ENCODE assay signal across 13 cellular contexts in the genomic region with DNA sequence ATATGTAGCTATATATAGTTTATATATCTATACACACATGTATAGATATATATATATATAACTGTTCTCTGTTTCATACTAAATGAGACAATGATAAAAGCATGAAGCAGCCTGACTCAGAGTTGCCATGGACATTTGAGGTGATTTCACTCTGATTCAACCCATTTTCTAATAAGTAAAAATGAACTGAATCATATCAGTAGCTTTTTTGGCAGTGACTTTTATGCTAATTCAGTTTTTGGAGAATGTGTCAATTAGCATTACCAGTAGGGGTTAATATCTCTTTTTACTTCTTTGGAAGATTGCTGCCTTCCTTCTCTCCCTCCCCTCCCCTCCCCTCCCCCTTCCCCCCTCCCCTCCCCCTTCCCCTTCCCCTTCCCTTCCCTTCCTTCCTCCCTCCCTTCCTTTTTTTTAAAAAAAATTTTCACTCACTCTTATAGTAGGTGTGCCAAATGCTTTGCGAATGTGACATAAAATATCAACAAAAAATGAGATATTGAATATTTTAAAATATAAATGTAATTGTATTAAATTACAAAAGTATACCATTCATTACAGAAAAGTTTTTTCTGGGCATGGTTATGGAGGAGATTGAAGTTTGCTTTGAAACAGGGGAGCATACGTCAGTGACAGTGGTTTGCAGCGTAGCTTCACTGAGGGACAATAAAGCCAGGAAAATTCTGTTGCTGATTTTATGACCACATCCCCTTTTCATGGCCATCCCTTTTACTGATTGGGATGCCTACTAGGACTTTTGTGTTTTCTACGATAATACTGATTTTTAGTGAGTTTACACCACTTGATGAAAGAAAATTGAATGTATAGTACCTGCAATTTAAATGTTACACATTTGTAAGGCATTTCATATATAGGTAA.
DNase-seq lines count a peak whose midpoint lies in the region; ATAC-seq and TF ChIP-seq lines count a peak whose summit lies in the region.
"Had no signal": no experiment of that assay in that cellular context is flagged by ENCODE, and none has a peak within 500 bp of the region (broad histone marks: within the 10 kb centered on the region; RNA-seq: fewer than 3 reads in every experiment).

No MANE protein-coding gene starts in this region.

- CTCF ChIA-PET in activated naive CD4-positive, alpha-beta T cell treated with anti-CD3 and anti-CD28 coated beads for 36 hours (lab: Charles Lee) = no interaction called here
- CTCF ChIA-PET in activated naive CD4-positive, alpha-beta T cell treated with anti-CD3 and anti-CD28 coated beads, Interleukin-2, amount 10 ng/mL, durations not matched to agents 7 days and 5 days (lab: Charles Lee) = no interaction called here
- CTCF ChIA-PET in RWPE1 (lab: Yijun Ruan, JAX) = interaction anchor here (0.7 to 1.1 kb wide), 2 partner anchors 16 to 197 kb away, joined by 3 read pairs; no protein-coding TSS in a partner anchor

- H3K4me1 Mint-ChIP-seq in activated naive CD4-positive, alpha-beta T cell treated with anti-CD3 and anti-CD28 coated beads for 36 hours (ENCODE audit: low read depth) = peaks cover 49% of the 10 kb centered on the region
- peaks cover 31% of the 10 kb centered on the region for H3K4me1 Mint-ChIP-seq in activated naive CD4-positive, alpha-beta T cell treated with anti-CD3 and anti-CD28 coated beads, Interleukin-2, amount 10 ng/mL, durations not matched to agents 7 days and 5 days

- H3K4me3 ChIP-seq in stomach = no peak overlapping the region
- H3K4me3 ChIP-seq: cardiac muscle cell had no signal

- H3K9me3 ChIP-seq in stomach = no peaks in the 10 kb centered on the region

- no peak overlapping the region for H3K4me3 Mint-ChIP-seq in activated naive CD4-positive, alpha-beta T cell treated with anti-CD3 and anti-CD28 coated beads for 36 hours
- no peak overlapping the region for H3K4me3 Mint-ChIP-seq in activated naive CD4-positive, alpha-beta T cell treated with anti-CD3 and anti-CD28 coated beads, Interleukin-2, amount 10 ng/mL, durations not matched to agents 7 days and 5 days
- H3K4me3 Mint-ChIP-seq: memory B cell had no signal

- TF ChIP-seq POLR2A in stomach (IDR thresholded peaks at IDR 0.05) = no peak

- ATAC-seq in GM19328 (IDR thresholded peaks at IDR 0.05; ENCODE audit: unreplicated experiment) (no peak), GM19324 (IDR thresholded peaks at IDR 0.05; ENCODE audit: low FRiP score, unreplicated experiment) (no peak)

- H3K4me1 ChIP-seq in stomach = peaks cover 27 to 59% (median 45%) of the 10 kb centered on the region in 4 donors

- H3K27me3 Mint-ChIP-seq in activated naive CD4-positive, alpha-beta T cell treated with anti-CD3 and anti-CD28 coated beads for 36 hours (ENCODE audit: low read depth) = no peaks in the 10 kb centered on the region
- H3K27me3 Mint-ChIP-seq in activated naive CD4-positive, alpha-beta T cell treated with anti-CD3 and anti-CD28 coated beads, Interleukin-2, amount 10 ng/mL, durations not matched to agents 7 days and 5 days = no peaks in the 10 kb centered on the region
- H3K27me3 Mint-ChIP-seq: memory B cell had no signal

- no peaks in the 10 kb centered on the region for H3K36me3 ChIP-seq in stomach
- H3K36me3 ChIP-seq: cardiac muscle cell had no signal

- DNase-seq in activated naive CD4-positive, alpha-beta T cell treated with anti-CD3 and anti-CD28 coated beads for 36 hours = peak; percentile 83
- no peak for DNase-seq in activated naive CD4-positive, alpha-beta T cell treated with anti-CD3 and anti-CD28 coated beads, Interleukin-2, amount 10 ng/mL, durations not matched to agents 7 days and 5 days
- DNase-seq in RWPE1 (ENCODE audit: low spot score) = peak; percentile 63
- peak; percentile 62 for DNase-seq in fibroblast of gingiva (ENCODE audit: low read depth)
- no peak for DNase-seq in stomach
- DNase-seq in anterior cingulate cortex (lab: John Stamatoyannopoulos, UW) = no peak
- DNase-seq: GDM1, MV-4-11, NCI-H69 had no signal

- H3K9me3 Mint-ChIP-seq in activated naive CD4-positive, alpha-beta T cell treated with anti-CD3 and anti-CD28 coated beads for 36 hours = no peaks in the 10 kb centered on the region
- peaks cover 4% of the 10 kb centered on the region for H3K9me3 Mint-ChIP-seq in activated naive CD4-positive, alpha-beta T cell treated with anti-CD3 and anti-CD28 coated beads, Interleukin-2, amount 10 ng/mL, durations not matched to agents 7 days and 5 days
- H3K9me3 Mint-ChIP-seq: memory B cell had no signal

- H3K27me3 ChIP-seq in stomach = no peaks in the 10 kb centered on the region
- H3K27me3 ChIP-seq: cardiac muscle cell had no signal

- no peak for TF ChIP-seq EP300 in stomach (IDR thresholded peaks at IDR 0.05)

- TF ChIP-seq CTCF in RWPE1 (conservative IDR thresholded peaks at IDR 0.05; ENCODE audit: low read depth) (no peak), stomach (IDR thresholded peaks at IDR 0.05) (no peak)

- POLR2A ChIA-PET in RWPE1 (lab: Yijun Ruan, JAX; ENCODE audit: low non-redundant PET) = no interaction called here

- 85 to 95% (median 92%) methylated on average over 4 of the region's 4 CpGs for WGBS in stomach, 5 donors

- H3K36me3 Mint-ChIP-seq in activated naive CD4-positive, alpha-beta T cell treated with anti-CD3 and anti-CD28 coated beads for 36 hours (ENCODE audit: low read depth) = no peaks in the 10 kb centered on the region
- peaks cover 2% of the 10 kb centered on the region for H3K36me3 Mint-ChIP-seq in activated naive CD4-positive, alpha-beta T cell treated with anti-CD3 and anti-CD28 coated beads, Interleukin-2, amount 10 ng/mL, durations not matched to agents 7 days and 5 days
- H3K36me3 Mint-ChIP-seq: memory B cell had no signal

- intact Hi-C loops in activated naive CD4-positive, alpha-beta T cell treated with anti-CD3 and anti-CD28 coated beads for 36 hours (cut with micrococcal nuclease) = loop anchor here (1.0 kb wide), 3 partner anchors 13 to 44 kb away; no protein-coding TSS in a partner anchor
- intact Hi-C loops in stomach (cut with DNase I; ENCODE audit: low total_unique reads) = no loop called here

- no peak overlapping the region for H3K27ac Mint-ChIP-seq in activated naive CD4-positive, alpha-beta T cell treated with anti-CD3 and anti-CD28 coated beads for 36 hours
- H3K27ac Mint-ChIP-seq in activated naive CD4-positive, alpha-beta T cell treated with anti-CD3 and anti-CD28 coated beads, Interleukin-2, amount 10 ng/mL, durations not matched to agents 7 days and 5 days = no peak overlapping the region

- no peak overlapping the region for H3K27ac ChIP-seq in RWPE1
- H3K27ac ChIP-seq in stomach = peak overlapping the region in 3 of 5 donors; percentile 22 to 90 (median 88)
- H3K27ac ChIP-seq: cardiac muscle cell had no signal

Comparison
In these comparisons a context has a peak if more than half of its experiments do, and no peak if none do; other contexts are left out.
1. DNase-seq: peak in activated naive CD4-positive, alpha-beta T cell treated with anti-CD3 and anti-CD28 coated beads for 36 hours (single experiment), RWPE1 (single experiment) and fibroblast of gingiva (single experiment); none in activated naive CD4-positive, alpha-beta T cell treated with anti-CD3 and anti-CD28 coated beads, Interleukin-2, amount 10 ng/mL, durations not matched to agents 7 days and 5 days (single experiment), stomach (single experiment) and anterior cingulate cortex (0 of 58).